Comparison of ENCODE assay signal across 1 cellular context in genomic region chr6:139338845-139339244, GRCh38.
TF ChIP-seq lines count a peak whose summit lies in the region.

No MANE protein-coding gene starts in this region.

TF ChIP-seq in K562, 482 proteins besides CTCF, POLR2A, EP300 and RAD21 (continued from another document):
- TF ChIP-seq, protein P1, sequence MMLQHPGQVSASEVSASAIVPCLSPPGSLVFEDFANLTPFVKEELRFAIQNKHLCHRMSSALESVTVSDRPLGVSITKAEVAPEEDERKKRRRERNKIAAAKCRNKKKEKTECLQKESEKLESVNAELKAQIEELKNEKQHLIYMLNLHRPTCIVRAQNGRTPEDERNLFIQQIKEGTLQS (IDR thresholded peaks at IDR 0.05): peak; percentile 92
- TF ChIP-seq, protein P1 (CRISPR knock-in tag; conservative IDR thresholded peaks at IDR 0.05): no peak
- TF ChIP-seq JUND (IDR thresholded peaks at IDR 0.05; ENCODE audit: borderline replicate concordance, low read depth, low read length): 0 out of 2 replicates have a peak, but pooled peaks have one; percentile 26
- TF ChIP-seq JUND (tag; IDR thresholded peaks at IDR 0.05; ENCODE audit: borderline replicate concordance, low read depth, low read length): 0 out of 3 replicates have a peak, but pooled peaks have one; percentile 22
- peak; percentile 91 for TF ChIP-seq ATF4 (CRISPR knock-in tag; IDR thresholded peaks at IDR 0.05)
- TF ChIP-seq TRIM24 (IDR thresholded peaks at IDR 0.05): peak in 1 of 2 experiments; percentile 31; a peak in 1 of 4 replicates
- TF ChIP-seq ZNF146 (CRISPR knock-in tag; IDR thresholded peaks at IDR 0.05; ENCODE audit: unreplicated experiment): no peak
- TF ChIP-seq ZNF830 (CRISPR knock-in tag; IDR thresholded peaks at IDR 0.05): no peak
- TF ChIP-seq, protein P2, sequence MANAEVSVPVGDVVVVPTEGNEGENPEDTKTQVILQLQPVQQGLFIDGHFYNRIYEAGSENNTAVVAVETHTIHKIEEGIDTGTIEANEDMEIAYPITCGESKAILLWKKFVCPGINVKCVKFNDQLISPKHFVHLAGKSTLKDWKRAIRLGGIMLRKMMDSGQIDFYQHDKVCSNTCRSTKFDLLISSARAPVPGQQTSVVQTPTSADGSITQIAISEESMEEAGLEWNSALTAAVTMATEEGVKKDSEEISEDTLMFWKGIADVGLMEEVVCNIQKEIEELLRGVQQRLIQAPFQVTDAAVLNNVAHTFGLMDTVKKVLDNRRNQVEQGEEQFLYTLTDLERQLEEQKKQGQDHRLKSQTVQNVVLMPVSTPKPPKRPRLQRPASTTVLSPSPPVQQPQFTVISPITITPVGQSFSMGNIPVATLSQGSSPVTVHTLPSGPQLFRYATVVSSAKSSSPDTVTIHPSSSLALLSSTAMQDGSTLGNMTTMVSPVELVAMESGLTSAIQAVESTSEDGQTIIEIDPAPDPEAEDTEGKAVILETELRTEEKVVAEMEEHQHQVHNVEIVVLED (CRISPR knock-in tag; IDR thresholded peaks at IDR 0.05): no peak
- TF ChIP-seq CBFA2T3 (IDR thresholded peaks at IDR 0.05): no peak
- peak; percentile 75 for TF ChIP-seq IRF9 (tag; IDR thresholded peaks at IDR 0.05)
- TF ChIP-seq L3MBTL2 (IDR thresholded peaks at IDR 0.05): peak; percentile 27; the same call in 1 of the 2 replicates
- TF ChIP-seq BRD4 (IDR thresholded peaks at IDR 0.05): no peak
- TF ChIP-seq, protein P3, sequence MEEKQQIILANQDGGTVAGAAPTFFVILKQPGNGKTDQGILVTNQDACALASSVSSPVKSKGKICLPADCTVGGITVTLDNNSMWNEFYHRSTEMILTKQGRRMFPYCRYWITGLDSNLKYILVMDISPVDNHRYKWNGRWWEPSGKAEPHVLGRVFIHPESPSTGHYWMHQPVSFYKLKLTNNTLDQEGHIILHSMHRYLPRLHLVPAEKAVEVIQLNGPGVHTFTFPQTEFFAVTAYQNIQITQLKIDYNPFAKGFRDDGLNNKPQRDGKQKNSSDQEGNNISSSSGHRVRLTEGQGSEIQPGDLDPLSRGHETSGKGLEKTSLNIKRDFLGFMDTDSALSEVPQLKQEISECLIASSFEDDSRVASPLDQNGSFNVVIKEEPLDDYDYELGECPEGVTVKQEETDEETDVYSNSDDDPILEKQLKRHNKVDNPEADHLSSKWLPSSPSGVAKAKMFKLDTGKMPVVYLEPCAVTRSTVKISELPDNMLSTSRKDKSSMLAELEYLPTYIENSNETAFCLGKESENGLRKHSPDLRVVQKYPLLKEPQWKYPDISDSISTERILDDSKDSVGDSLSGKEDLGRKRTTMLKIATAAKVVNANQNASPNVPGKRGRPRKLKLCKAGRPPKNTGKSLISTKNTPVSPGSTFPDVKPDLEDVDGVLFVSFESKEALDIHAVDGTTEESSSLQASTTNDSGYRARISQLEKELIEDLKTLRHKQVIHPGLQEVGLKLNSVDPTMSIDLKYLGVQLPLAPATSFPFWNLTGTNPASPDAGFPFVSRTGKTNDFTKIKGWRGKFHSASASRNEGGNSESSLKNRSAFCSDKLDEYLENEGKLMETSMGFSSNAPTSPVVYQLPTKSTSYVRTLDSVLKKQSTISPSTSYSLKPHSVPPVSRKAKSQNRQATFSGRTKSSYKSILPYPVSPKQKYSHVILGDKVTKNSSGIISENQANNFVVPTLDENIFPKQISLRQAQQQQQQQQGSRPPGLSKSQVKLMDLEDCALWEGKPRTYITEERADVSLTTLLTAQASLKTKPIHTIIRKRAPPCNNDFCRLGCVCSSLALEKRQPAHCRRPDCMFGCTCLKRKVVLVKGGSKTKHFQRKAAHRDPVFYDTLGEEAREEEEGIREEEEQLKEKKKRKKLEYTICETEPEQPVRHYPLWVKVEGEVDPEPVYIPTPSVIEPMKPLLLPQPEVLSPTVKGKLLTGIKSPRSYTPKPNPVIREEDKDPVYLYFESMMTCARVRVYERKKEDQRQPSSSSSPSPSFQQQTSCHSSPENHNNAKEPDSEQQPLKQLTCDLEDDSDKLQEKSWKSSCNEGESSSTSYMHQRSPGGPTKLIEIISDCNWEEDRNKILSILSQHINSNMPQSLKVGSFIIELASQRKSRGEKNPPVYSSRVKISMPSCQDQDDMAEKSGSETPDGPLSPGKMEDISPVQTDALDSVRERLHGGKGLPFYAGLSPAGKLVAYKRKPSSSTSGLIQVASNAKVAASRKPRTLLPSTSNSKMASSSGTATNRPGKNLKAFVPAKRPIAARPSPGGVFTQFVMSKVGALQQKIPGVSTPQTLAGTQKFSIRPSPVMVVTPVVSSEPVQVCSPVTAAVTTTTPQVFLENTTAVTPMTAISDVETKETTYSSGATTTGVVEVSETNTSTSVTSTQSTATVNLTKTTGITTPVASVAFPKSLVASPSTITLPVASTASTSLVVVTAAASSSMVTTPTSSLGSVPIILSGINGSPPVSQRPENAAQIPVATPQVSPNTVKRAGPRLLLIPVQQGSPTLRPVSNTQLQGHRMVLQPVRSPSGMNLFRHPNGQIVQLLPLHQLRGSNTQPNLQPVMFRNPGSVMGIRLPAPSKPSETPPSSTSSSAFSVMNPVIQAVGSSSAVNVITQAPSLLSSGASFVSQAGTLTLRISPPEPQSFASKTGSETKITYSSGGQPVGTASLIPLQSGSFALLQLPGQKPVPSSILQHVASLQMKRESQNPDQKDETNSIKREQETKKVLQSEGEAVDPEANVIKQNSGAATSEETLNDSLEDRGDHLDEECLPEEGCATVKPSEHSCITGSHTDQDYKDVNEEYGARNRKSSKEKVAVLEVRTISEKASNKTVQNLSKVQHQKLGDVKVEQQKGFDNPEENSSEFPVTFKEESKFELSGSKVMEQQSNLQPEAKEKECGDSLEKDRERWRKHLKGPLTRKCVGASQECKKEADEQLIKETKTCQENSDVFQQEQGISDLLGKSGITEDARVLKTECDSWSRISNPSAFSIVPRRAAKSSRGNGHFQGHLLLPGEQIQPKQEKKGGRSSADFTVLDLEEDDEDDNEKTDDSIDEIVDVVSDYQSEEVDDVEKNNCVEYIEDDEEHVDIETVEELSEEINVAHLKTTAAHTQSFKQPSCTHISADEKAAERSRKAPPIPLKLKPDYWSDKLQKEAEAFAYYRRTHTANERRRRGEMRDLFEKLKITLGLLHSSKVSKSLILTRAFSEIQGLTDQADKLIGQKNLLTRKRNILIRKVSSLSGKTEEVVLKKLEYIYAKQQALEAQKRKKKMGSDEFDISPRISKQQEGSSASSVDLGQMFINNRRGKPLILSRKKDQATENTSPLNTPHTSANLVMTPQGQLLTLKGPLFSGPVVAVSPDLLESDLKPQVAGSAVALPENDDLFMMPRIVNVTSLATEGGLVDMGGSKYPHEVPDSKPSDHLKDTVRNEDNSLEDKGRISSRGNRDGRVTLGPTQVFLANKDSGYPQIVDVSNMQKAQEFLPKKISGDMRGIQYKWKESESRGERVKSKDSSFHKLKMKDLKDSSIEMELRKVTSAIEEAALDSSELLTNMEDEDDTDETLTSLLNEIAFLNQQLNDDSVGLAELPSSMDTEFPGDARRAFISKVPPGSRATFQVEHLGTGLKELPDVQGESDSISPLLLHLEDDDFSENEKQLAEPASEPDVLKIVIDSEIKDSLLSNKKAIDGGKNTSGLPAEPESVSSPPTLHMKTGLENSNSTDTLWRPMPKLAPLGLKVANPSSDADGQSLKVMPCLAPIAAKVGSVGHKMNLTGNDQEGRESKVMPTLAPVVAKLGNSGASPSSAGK (IDR thresholded peaks at IDR 0.05): peak; percentile 25; the same call in 1 of the 2 replicates
- TF ChIP-seq, protein P4, sequence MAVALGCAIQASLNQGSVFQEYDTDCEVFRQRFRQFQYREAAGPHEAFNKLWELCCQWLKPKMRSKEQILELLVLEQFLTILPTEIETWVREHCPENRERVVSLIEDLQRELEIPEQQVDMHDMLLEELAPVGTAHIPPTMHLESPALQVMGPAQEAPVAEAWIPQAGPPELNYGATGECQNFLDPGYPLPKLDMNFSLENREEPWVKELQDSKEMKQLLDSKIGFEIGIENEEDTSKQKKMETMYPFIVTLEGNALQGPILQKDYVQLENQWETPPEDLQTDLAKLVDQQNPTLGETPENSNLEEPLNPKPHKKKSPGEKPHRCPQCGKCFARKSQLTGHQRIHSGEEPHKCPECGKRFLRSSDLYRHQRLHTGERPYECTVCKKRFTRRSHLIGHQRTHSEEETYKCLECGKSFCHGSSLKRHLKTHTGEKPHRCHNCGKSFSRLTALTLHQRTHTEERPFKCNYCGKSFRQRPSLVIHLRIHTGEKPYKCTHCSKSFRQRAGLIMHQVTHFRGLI (CRISPR knock-in tag; IDR thresholded peaks at IDR 0.05): 0 out of 2 replicates have a peak, but pooled peaks have one; percentile 18
- no peak for TF ChIP-seq SAP30 (IDR thresholded peaks at IDR 0.05; ENCODE audit: borderline replicate concordance, insufficient read depth, low read depth, low read length, poor library complexity, severe bottlenecking)
TF ChIP-seq in K562: peak in this region for 12.
